Comparison of ENCODE assay signal across 13 cellular contexts in genomic region chr7:128022631-128023532, GRCh38. TPM values are rescaled to one million over a fixed set of nuclear protein-coding genes. Genes with fewer than 3 reads are reported as not detected.
DNase-seq lines count a peak whose midpoint lies in the region; ATAC-seq and TF ChIP-seq lines count a peak whose summit lies in the region.
"Had no signal": no experiment of that assay in that cellular context is flagged by ENCODE, and none has a peak within 500 bp of the region (broad histone marks: within the 10 kb centered on the region; RNA-seq: fewer than 3 reads in every experiment).

No MANE protein-coding gene starts in this region.

- H3K4me3 Mint-ChIP-seq in Calu3 (ENCODE audit: low read depth, unreplicated experiment) (peak overlapping the region; percentile 8), neural progenitor cell (peak overlapping the region; percentile 66)
- H3K4me3 Mint-ChIP-seq: stimulated activated effector memory CD8-positive, alpha-beta T cell treated with anti-CD3 and anti-CD28 coated beads, Interleukin-12 subunit alpha, Interleukin-12 subunit beta, amount 100 ng/mL, for 72 hours had no signal

- peak overlapping the region; percentile 11 for H3K27ac ChIP-seq in neural progenitor cell
- H3K27ac ChIP-seq: sigmoid colon had no signal

- peaks cover 46% of the 10 kb centered on the region for H3F3A ChIP-seq in neural progenitor cell (ENCODE audit: low read depth)

- BruUV-seq in Calu3 (replicated peaks; lab: Mats Ljungman, UMichigan), result no TSS peak

- no peaks in the 10 kb centered on the region for H3K36me3 ChIP-seq in neural progenitor cell
- H3K36me3 ChIP-seq: sigmoid colon had no signal

- CTCF ChIA-PET in Calu3 (lab: Charles Lee), result no interaction called here

- ATAC-seq in HG03175 (IDR thresholded peaks at IDR 0.05; ENCODE audit: unreplicated experiment), result no peak
- ATAC-seq: Panc1; stimulated activated effector memory CD8-positive, alpha-beta T cell treated with anti-CD3 and anti-CD28 coated beads, Interleukin-12 subunit alpha, Interleukin-12 subunit beta, amount 100 ng/mL, for 72 hours had no signal

- peaks cover 96% of the 10 kb centered on the region for H4K20me1 ChIP-seq in neural progenitor cell (ENCODE audit: low read depth)

- TF ChIP-seq CTCF in Calu3 (IDR thresholded peaks at IDR 0.05; ENCODE audit: unreplicated experiment), result no peak
- no peak for TF ChIP-seq CTCF in neural progenitor cell (IDR thresholded peaks at IDR 0.05)

- H3K79me2 ChIP-seq in neural progenitor cell (ENCODE audit: low read depth), result peaks cover 72% of the 10 kb centered on the region

- no peak overlapping the region for H3K9ac ChIP-seq in neural progenitor cell

- no peaks in the 10 kb centered on the region for H3K27me3 Mint-ChIP-seq in Calu3 (ENCODE audit: unreplicated experiment)
- H3K27me3 Mint-ChIP-seq in neural progenitor cell (ENCODE audit: insufficient read depth, low read depth), result no peaks in the 10 kb centered on the region

- H3K9me3 Mint-ChIP-seq in Calu3 (ENCODE audit: low read depth, unreplicated experiment) (no peaks in the 10 kb centered on the region), neural progenitor cell (no peaks in the 10 kb centered on the region)
- H3K9me3 Mint-ChIP-seq: stimulated activated effector memory CD8-positive, alpha-beta T cell treated with anti-CD3 and anti-CD28 coated beads, Interleukin-12 subunit alpha, Interleukin-12 subunit beta, amount 100 ng/mL, for 72 hours had no signal

- H3K9me3 ChIP-seq in neural progenitor cell (ENCODE audit: low read depth), result no peaks in the 10 kb centered on the region
- H3K9me3 ChIP-seq: sigmoid colon had no signal

- no peak overlapping the region for H3K4me3 ChIP-seq in neural progenitor cell
- H3K4me3 ChIP-seq: sigmoid colon had no signal

- H2AFZ ChIP-seq in neural progenitor cell (replicated peaks), result no peak overlapping the region

- peak overlapping the region; percentile 42 for H3K4me2 ChIP-seq in neural progenitor cell

- intact Hi-C loops in Calu3 (cut with micrococcal nuclease; ENCODE audit: unreplicated experiment), result loop anchor here (10.0 kb wide), 1 partner anchor 318 kb away; no protein-coding TSS in a partner anchor

- H3K36me3 Mint-ChIP-seq in Calu3 (ENCODE audit: insufficient read depth, unreplicated experiment) (no peaks in the 10 kb centered on the region), neural progenitor cell (peaks cover 11% of the 10 kb centered on the region)

- H3K27ac Mint-ChIP-seq in Calu3 (ENCODE audit: unreplicated experiment) (peak overlapping the region; percentile 56), neural progenitor cell (peak overlapping the region; percentile 89)
- H3K27ac Mint-ChIP-seq: stimulated activated effector memory CD8-positive, alpha-beta T cell treated with anti-CD3 and anti-CD28 coated beads, Interleukin-12 subunit alpha, Interleukin-12 subunit beta, amount 100 ng/mL, for 72 hours had no signal

- H3K27me3 ChIP-seq in neural progenitor cell, result no peaks in the 10 kb centered on the region
- H3K27me3 ChIP-seq: sigmoid colon had no signal

- DNase-seq in Calu3, result peak; percentile 30
- DNase-seq in NCI-H226, result peak; percentile 36
- peak; percentile 68 for DNase-seq in dedifferentiated amniotic fluid mesenchymal stem cell (ENCODE audit: extremely low spot score)
- DNase-seq in neural progenitor cell (ENCODE audit: low spot score), result no peak
- DNase-seq in NCI-H2171 (lab: John Stamatoyannopoulos, UW), result no peak
- DNase-seq in NCI-H345 treated with DMSO at 0.1 percent for 48 hours (lab: John Stamatoyannopoulos, UW; ENCODE audit: unreplicated experiment), result no peak
- no peak for DNase-seq in NCI-H2029 (lab: John Stamatoyannopoulos, UW)
- DNase-seq: DMS53, left cardiac atrium, sigmoid colon had no signal

- H3K4me1 Mint-ChIP-seq in Calu3 (ENCODE audit: low read depth, unreplicated experiment), result peaks cover 39% of the 10 kb centered on the region
- peaks cover 87% of the 10 kb centered on the region for H3K4me1 Mint-ChIP-seq in neural progenitor cell

- peaks cover 85% of the 10 kb centered on the region for H3K4me1 ChIP-seq in neural progenitor cell

RNA-seq across cellular contexts. Expression of gene LRRC4, which starts 8.4 kb away (rescaled TPM):
- total RNA-seq in Calu3 (2022) (not detected in 2 replicates), neural progenitor cell (ENCODE audit: low replicate concordance) (19.8 and 26.9 TPM in 2 replicates)

Comparison
In these comparisons a context has a peak if more than half of its experiments do, and no peak if none do; other contexts are left out.
1. DNase-seq: peak in Calu3 (single experiment), NCI-H226 (single experiment) and dedifferentiated amniotic fluid mesenchymal stem cell (single experiment); none in neural progenitor cell (single experiment), NCI-H2171 (single experiment), NCI-H345 treated with DMSO at 0.1 percent for 48 hours (single experiment) and NCI-H2029 (single experiment).
2. RNA of gene LRRC4, which starts 8.4 kb away (total RNA-seq): 19.8 to 26.9 TPM in neural progenitor cell; not detected in Calu3; every median in the first group is over 10 times any median in the second.